In the genomic region with DNA sequence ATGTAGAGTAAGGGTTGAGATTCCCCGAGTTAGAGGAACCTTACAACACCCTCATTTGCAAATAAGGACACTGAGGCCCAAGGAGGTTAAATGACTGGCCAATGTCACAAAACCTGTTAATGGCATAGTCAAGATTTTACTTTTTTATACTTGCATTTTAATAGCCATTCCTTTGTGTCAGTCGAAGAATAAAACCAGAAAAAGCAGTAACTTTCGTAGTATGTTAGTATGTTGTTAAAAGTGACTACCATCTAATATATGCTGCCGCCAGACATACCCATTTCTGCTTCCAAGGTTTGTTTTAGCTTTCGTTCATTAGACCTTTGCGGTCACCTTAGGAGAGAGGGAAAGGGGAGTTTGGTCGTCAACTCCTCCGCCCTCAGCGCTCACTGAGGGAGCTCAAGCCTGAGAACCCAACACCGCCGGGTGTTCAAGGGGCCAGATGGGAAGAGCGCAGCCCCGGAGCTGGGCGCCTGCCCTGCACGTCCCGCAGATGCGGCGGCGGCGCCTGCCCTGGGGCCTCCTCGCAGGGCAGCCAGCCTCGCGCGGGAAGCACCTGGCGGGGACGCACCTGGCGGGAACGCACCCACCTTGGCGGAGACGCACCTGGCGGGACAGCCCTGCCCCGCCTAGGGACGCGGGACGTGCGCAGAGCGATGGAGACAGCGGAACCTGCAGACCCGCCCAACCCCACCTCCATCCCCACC, we compare ENCODE assay signal across 8 cellular contexts. TPM values are rescaled to one million over a fixed set of nuclear protein-coding genes. Genes with fewer than 3 reads are reported as not detected.
DNase-seq lines count a peak whose midpoint lies in the region; ATAC-seq lines count a peak whose summit lies in the region.

No MANE protein-coding gene starts in this region.

- H3K9me3 ChIP-seq in ES-I3 (ENCODE audit: control insufficient read depth, insufficient read depth, low read length) (no peaks in the 10 kb centered on the region), iPS DF 6.9 (ENCODE audit: control insufficient read depth, insufficient read depth, low read length) (no peaks in the 10 kb centered on the region)

- peak overlapping the region; percentile 97 for H3K9ac ChIP-seq in ES-I3 (ENCODE audit: low read depth, low read length)

- peak overlapping the region; percentile 93 for H3K4me3 Mint-ChIP-seq in activated naive CD8-positive, alpha-beta T cell treated with anti-CD3 and anti-CD28 coated beads, Interleukin-2, amount 50 U/mL, for 24 hours

- H3K4me1 ChIP-seq in ES-I3 (ENCODE audit: insufficient read depth, low read length) (no peaks in the 10 kb centered on the region), iPS DF 6.9 (ENCODE audit: control insufficient read depth, insufficient read depth, low read length) (no peaks in the 10 kb centered on the region)

- peaks cover 14% of the 10 kb centered on the region for H3K36me3 Mint-ChIP-seq in activated naive CD8-positive, alpha-beta T cell treated with anti-CD3 and anti-CD28 coated beads, Interleukin-2, amount 50 U/mL, for 24 hours (ENCODE audit: low read depth)

- H3K36me3 ChIP-seq in ES-I3 (ENCODE audit: insufficient read depth, low read length) (no peaks in the 10 kb centered on the region), iPS DF 6.9 (ENCODE audit: control insufficient read depth, insufficient read depth, low read length) (no peaks in the 10 kb centered on the region)

- peak overlapping the region; percentile 98 for H3K27ac Mint-ChIP-seq in activated naive CD8-positive, alpha-beta T cell treated with anti-CD3 and anti-CD28 coated beads, Interleukin-2, amount 50 U/mL, for 24 hours

- DNase-seq in A172 (ENCODE audit: low spot score) = peak; percentile 41
- DNase-seq in NCI-H1105 treated with DMSO at 0.1 percent for 48 hours (lab: John Stamatoyannopoulos, UW) = peak; percentile 77
- DNase-seq in activated naive CD8-positive, alpha-beta T cell treated with anti-CD3 and anti-CD28 coated beads, Interleukin-2, amount 50 U/mL, for 24 hours = no peak
- no peak for DNase-seq in iPS DF 6.9 (ENCODE audit: low read depth, low spot score)
- DNase-seq in skeletal muscle cell (ENCODE audit: low read depth) = no peak
- no peak for DNase-seq in HK-2 (ENCODE audit: unreplicated experiment)

- no peaks in the 10 kb centered on the region for H3K27me3 ChIP-seq in iPS DF 6.9 (ENCODE audit: control insufficient read depth, insufficient read depth, low read length)

- H3K27ac ChIP-seq in iPS DF 6.9 (ENCODE audit: low read length) = no peak overlapping the region

- no CpG with 5 or more reads among the region's 39 CpGs for WGBS in iPS DF 6.9 (ENCODE audit: insufficient coverage, insufficient read length)

- H3K4me1 Mint-ChIP-seq in activated naive CD8-positive, alpha-beta T cell treated with anti-CD3 and anti-CD28 coated beads, Interleukin-2, amount 50 U/mL, for 24 hours = peaks cover 47% of the 10 kb centered on the region

- peak overlapping the region; percentile 83 for H3K4me3 ChIP-seq in iPS DF 6.9 (ENCODE audit: low read length)
- peak overlapping the region; percentile 84 for H3K4me3 ChIP-seq in skeletal muscle cell (ENCODE audit: low read depth, low read length)

- ATAC-seq in HG02610 (IDR thresholded peaks at IDR 0.05; ENCODE audit: unreplicated experiment) = peak; percentile 0
- ATAC-seq in activated naive CD8-positive, alpha-beta T cell treated with anti-CD3 and anti-CD28 coated beads, Interleukin-2, amount 50 U/mL, for 24 hours = peak; percentile 2

- H3K9me3 Mint-ChIP-seq in activated naive CD8-positive, alpha-beta T cell treated with anti-CD3 and anti-CD28 coated beads, Interleukin-2, amount 50 U/mL, for 24 hours = no peaks in the 10 kb centered on the region

- H3K27me3 Mint-ChIP-seq in activated naive CD8-positive, alpha-beta T cell treated with anti-CD3 and anti-CD28 coated beads, Interleukin-2, amount 50 U/mL, for 24 hours = no peaks in the 10 kb centered on the region

RNA-seq across cellular contexts. Expression of a gene that starts 0.5 kb away (rescaled TPM):
- 68.1 and 93.2 TPM in 2 replicates for total RNA-seq in A172 (2014; rRNA removed; shearing (Covaris generic))

Comparison
In these comparisons a context has a peak if more than half of its experiments do, and no peak if none do; other contexts are left out.
1. DNase-seq: peak in A172 (single experiment) and NCI-H1105 treated with DMSO at 0.1 percent for 48 hours (single experiment); none in activated naive CD8-positive, alpha-beta T cell treated with anti-CD3 and anti-CD28 coated beads, Interleukin-2, amount 50 U/mL, for 24 hours (single experiment), iPS DF 6.9 (single experiment), skeletal muscle cell (single experiment) and HK-2 (single experiment).